9 cellular contexts compared by ENCODE assay signal in the genomic region with DNA sequence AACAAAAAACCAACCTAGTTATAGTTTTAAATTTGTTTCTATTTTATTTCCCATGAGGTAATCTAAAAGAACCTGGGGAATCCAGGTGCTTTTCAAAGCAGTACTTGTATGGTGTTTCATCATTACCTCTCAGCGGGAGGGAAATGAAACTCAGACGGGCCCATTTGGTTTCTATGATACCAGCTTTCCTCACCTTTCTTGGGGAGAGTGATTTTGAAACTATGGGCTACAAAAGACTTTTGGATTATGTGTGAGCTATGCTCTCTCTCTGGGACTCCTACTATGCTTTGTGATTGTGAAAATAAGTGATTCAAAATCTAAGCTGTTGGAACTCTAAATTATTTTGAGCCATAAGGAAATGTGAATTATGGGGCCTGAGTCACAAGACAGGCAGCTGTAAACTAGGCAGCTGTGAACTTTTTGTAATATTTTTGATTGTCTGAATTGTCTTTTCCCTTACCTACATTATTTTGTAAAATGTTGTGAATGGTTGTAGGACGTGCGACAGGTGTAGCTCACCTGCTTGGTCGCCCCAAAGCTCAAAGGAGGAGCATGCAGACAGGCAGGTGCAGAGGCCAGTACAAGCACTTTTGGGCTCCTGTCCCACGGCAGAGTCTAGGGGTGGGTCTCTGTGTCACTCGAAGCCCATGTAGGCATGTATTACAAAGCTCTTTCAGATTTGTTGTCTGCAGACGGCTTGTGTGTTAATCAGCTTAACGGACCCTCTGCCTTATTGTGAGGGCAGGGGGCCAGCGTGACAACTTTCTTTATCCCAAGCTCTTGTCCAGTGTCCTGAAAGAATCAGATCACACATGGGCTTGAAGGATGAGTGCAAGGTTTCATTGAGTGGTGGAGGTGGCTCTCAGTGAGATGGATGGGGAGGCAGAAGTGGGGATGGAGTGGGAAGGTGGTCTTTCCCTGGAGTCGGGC.
DNase-seq lines count a peak whose midpoint lies in the region; ATAC-seq, FAIRE-seq and TF ChIP-seq lines count a peak whose summit lies in the region.
"Had no signal": no experiment of that assay in that cellular context is flagged by ENCODE, and none has a peak within 500 bp of the region (broad histone marks: within the 10 kb centered on the region; RNA-seq: fewer than 3 reads in every experiment).

No MANE protein-coding gene starts in this region.

- H3K4me1 Mint-ChIP-seq in astrocyte (ENCODE audit: low read depth, unreplicated experiment), result peaks cover 46% of the 10 kb centered on the region
- peaks cover 14% of the 10 kb centered on the region for H3K4me1 Mint-ChIP-seq in nephron progenitor cell
- H3K4me1 Mint-ChIP-seq: neural crest cell had no signal

- H2AFZ ChIP-seq in astrocyte (ENCODE audit: low read depth, low read length), result no peak overlapping the region

- H3K4me1 ChIP-seq in astrocyte (ENCODE audit: insufficient read depth, low read length) (peaks cover 9% of the 10 kb centered on the region), sigmoid colon (peaks cover 0 to 30% (median 26%) of the 10 kb centered on the region in 4 donors)

- H3K27me3 ChIP-seq in astrocyte (ENCODE audit: insufficient read depth, low read length) (no peaks in the 10 kb centered on the region), sigmoid colon (no peaks in the 10 kb centered on the region)

- DNase-seq in GM10266 (ENCODE audit: extremely low spot score) (peak; percentile 35), astrocyte (ENCODE audit: low read depth) (no peak), sigmoid colon (no peak), foreskin melanocyte (no peak), NCI-H446 (lab: John Stamatoyannopoulos, UW) (no peak), nephron progenitor cell (no peak)

- no peak overlapping the region for H3K4me3 Mint-ChIP-seq in astrocyte (ENCODE audit: unreplicated experiment)
- H3K4me3 Mint-ChIP-seq in nephron progenitor cell, result no peak overlapping the region
- H3K4me3 Mint-ChIP-seq: neural crest cell had no signal

- H3K9me3 ChIP-seq in astrocyte (ENCODE audit: insufficient read depth, low read depth, low read length) (no peaks in the 10 kb centered on the region), sigmoid colon (no peaks in the 10 kb centered on the region)

- intact Hi-C loops in sigmoid colon (cut with DNase I), result loop anchor here (10.0 kb wide), 1 partner anchor 49 kb away; no protein-coding TSS in a partner anchor

- H3K36me3 ChIP-seq in astrocyte (ENCODE audit: insufficient read depth, low read length) (no peaks in the 10 kb centered on the region), sigmoid colon (no peaks in the 10 kb centered on the region)

- H4K20me1 ChIP-seq in astrocyte (ENCODE audit: insufficient read depth, low read length), result no peaks in the 10 kb centered on the region

- TF ChIP-seq POLR2A in sigmoid colon (IDR thresholded peaks at IDR 0.05), result no peak

- TF ChIP-seq CTCF in GM10266 (IDR thresholded peaks at IDR 0.05; ENCODE audit: control insufficient read depth, insufficient read depth, low read depth, missing control alignments) (no peak), astrocyte (IDR thresholded peaks at IDR 0.05; ENCODE audit: insufficient read depth, low read depth, low read length) (no peak), sigmoid colon (IDR thresholded peaks at IDR 0.05) (no peak), nephron progenitor cell (IDR thresholded peaks at IDR 0.05) (no peak)

- TF ChIP-seq EP300 in sigmoid colon (IDR thresholded peaks at IDR 0.05), result no peak

- H3K4me3 ChIP-seq in astrocyte (ENCODE audit: insufficient read depth, low read depth, low read length) (no peak overlapping the region), sigmoid colon (no peak overlapping the region)

- no peaks in the 10 kb centered on the region for H3K79me2 ChIP-seq in astrocyte (ENCODE audit: insufficient read depth, low read length)

- no peak overlapping the region for H3K9ac ChIP-seq in astrocyte (ENCODE audit: low read length)

- WGBS in sigmoid colon, 2 donors, result 66 to 76% methylated on average over 11 of the region's 11 CpGs

- H3K9me3 Mint-ChIP-seq in astrocyte (ENCODE audit: unreplicated experiment) (no peaks in the 10 kb centered on the region), nephron progenitor cell (no peaks in the 10 kb centered on the region)
- H3K9me3 Mint-ChIP-seq: neural crest cell had no signal

- peak overlapping the region; percentile 64 for H3K27ac Mint-ChIP-seq in astrocyte (ENCODE audit: unreplicated experiment)
- no peak overlapping the region for H3K27ac Mint-ChIP-seq in nephron progenitor cell

- peak; percentile 49 for ATAC-seq in GM19438 (IDR thresholded peaks at IDR 0.05; ENCODE audit: low read depth, unreplicated experiment)
- peak; percentile 66 for ATAC-seq in HG03159 (IDR thresholded peaks at IDR 0.05; ENCODE audit: unreplicated experiment)

- no peaks in the 10 kb centered on the region for H3K36me3 Mint-ChIP-seq in astrocyte (ENCODE audit: low read depth, unreplicated experiment)
- no peaks in the 10 kb centered on the region for H3K36me3 Mint-ChIP-seq in nephron progenitor cell (ENCODE audit: low read depth)

- H3K4me2 ChIP-seq in astrocyte (ENCODE audit: low read length), result no peak overlapping the region

- H3K27ac ChIP-seq in astrocyte (ENCODE audit: low read depth, low read length) (no peak overlapping the region), sigmoid colon (no peak overlapping the region)

- no peak for FAIRE-seq in astrocyte (lab: Jason Lieb, UNC)

- H3K27me3 Mint-ChIP-seq in astrocyte (ENCODE audit: low read depth, unreplicated experiment) (no peaks in the 10 kb centered on the region), nephron progenitor cell (ENCODE audit: low read depth, poor library complexity) (peaks cover 13% of the 10 kb centered on the region)
